ENCODE assay signal across 15 cellular contexts in the genomic region with DNA sequence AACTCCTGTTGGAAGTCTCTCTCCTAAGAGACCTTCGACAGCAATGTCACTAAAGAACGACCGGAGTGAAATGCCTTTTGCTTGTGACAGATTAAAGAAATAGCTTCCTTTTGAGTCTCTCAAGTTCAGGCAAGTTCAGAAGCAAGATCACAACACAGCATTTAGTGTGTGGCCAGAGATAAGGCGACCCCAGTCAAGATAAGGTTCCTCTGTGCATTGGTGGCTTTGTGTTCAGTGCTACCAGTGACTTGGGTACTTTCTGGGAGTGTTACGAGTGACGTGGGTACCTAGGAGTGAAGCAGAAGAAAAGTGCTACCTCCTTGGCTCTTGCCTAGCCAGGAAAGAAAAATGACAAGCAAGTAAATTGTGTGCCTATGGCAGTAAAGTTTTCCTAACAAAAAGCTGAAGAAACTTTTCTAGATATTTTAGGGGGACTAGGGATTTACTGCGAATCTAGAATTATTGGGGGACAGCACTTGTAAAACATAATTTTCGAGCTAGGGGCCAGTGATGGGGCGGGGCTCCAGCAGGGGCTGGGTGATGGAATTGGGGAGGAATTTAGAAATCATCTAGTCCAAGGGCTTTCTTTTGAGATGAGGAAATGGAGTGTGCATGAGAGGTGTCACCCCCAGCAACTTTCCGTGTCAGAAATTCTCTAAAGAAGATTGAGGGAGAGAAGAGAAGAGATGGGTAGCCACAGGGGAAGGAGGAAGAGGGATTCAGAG.
DNase-seq lines count a peak whose midpoint lies in the region; ATAC-seq and TF ChIP-seq lines count a peak whose summit lies in the region.
"Had no signal": no experiment of that assay in that cellular context is flagged by ENCODE, and none has a peak within 500 bp of the region (broad histone marks: within the 10 kb centered on the region; RNA-seq: fewer than 3 reads in every experiment).

No MANE protein-coding gene starts in this region.

- H3K9me3 ChIP-seq in SJCRH30 (replicated peaks) (no peaks in the 10 kb centered on the region), thyroid gland (no peaks in the 10 kb centered on the region)

- H3K36me3 ChIP-seq in SJCRH30 (no peaks in the 10 kb centered on the region), thyroid gland (no peaks in the 10 kb centered on the region)

- H3K4me3 ChIP-seq in SJCRH30 (no peak overlapping the region), coronary artery (no peak overlapping the region), thyroid gland (replicated peaks in 1 of 3) (no peak overlapping the region)

- no peak for ATAC-seq in HG02763 (IDR thresholded peaks at IDR 0.05; ENCODE audit: unreplicated experiment)
- ATAC-seq: activated CD4-positive, alpha-beta T cell treated with anti-CD3 and anti-CD28 coated beads for 36 hours had no signal

- peak overlapping the region; percentile 96 for H3K27ac Mint-ChIP-seq in mesothelial cell of epicardium
- H3K27ac Mint-ChIP-seq: activated CD4-positive, alpha-beta T cell treated with anti-CD3 and anti-CD28 coated beads for 36 hours; endodermal cell; memory B cell had no signal

- peaks cover 58% of the 10 kb centered on the region for H3K4me1 Mint-ChIP-seq in mesothelial cell of epicardium
- H3K4me1 Mint-ChIP-seq: memory B cell had no signal

- TF ChIP-seq CTCF in coronary artery (IDR thresholded peaks at IDR 0.05) (no peak), mesothelial cell of epicardium (IDR thresholded peaks at IDR 0.05; ENCODE audit: unreplicated experiment) (no peak), thyroid gland (IDR thresholded peaks at IDR 0.05) (no peak)

- intact Hi-C loops in thyroid gland (cut with DNase I): no loop called here

- H3K27me3 ChIP-seq in SJCRH30: no peaks in the 10 kb centered on the region
- H3K27me3 ChIP-seq in thyroid gland: no peaks in the 10 kb centered on the region

- H3K27ac ChIP-seq in SJCRH30 (peak overlapping the region; percentile 97), coronary artery (peak overlapping the region; percentile 86), thyroid gland (peak overlapping the region; percentile 96 to 99 (median 97))
- H3K27ac ChIP-seq: KMS-11 had no signal

- peaks cover 46% of the 10 kb centered on the region for H3K4me1 ChIP-seq in SJCRH30
- H3K4me1 ChIP-seq in thyroid gland: peaks cover 52 to 73% of the 10 kb centered on the region in 2 donors

- H3K9me3 Mint-ChIP-seq in mesothelial cell of epicardium: peaks cover 5% of the 10 kb centered on the region
- H3K9me3 Mint-ChIP-seq: endodermal cell, memory B cell had no signal

- 73 to 78% methylated on average over 10 of the region's 10 CpGs for WGBS in thyroid gland, 2 donors

- DNase-seq in SJCRH30 (no peak), coronary artery (ENCODE audit: low spot score) (no peak), mesothelial cell of epicardium (ENCODE audit: low spot score in 2 of 2, unreplicated experiment in 2 of 2) (no peak), thyroid gland (no peak), RKO (ENCODE audit: low spot score) (no peak), hypothalamus (lab: John Stamatoyannopoulos, UW) (no peak)
- DNase-seq in stimulated activated CD4-positive, alpha-beta T cell treated with anti-CD3 and anti-CD28 coated beads, Interleukin-2, amount 100 ng/mL, for 48 hours: no peak
- DNase-seq: activated CD4-positive, alpha-beta T cell treated with anti-CD3 and anti-CD28 coated beads for 36 hours; activated T-cell treated with anti-CD3 and anti-CD28 coated beads, Interleukin-2, amount 50 U/mL, for 48 hours; endodermal cell; hippocampal formation; NCI-H187 treated with DMSO at 0.1 percent for 48 hours had no signal

- no peak overlapping the region for H3K4me3 Mint-ChIP-seq in mesothelial cell of epicardium
- H3K4me3 Mint-ChIP-seq: activated CD4-positive, alpha-beta T cell treated with anti-CD3 and anti-CD28 coated beads for 36 hours; endodermal cell; memory B cell had no signal

- H3K36me3 Mint-ChIP-seq in mesothelial cell of epicardium: no peaks in the 10 kb centered on the region
- H3K36me3 Mint-ChIP-seq: memory B cell had no signal

- no peak for TF ChIP-seq POLR2A in thyroid gland (IDR thresholded peaks at IDR 0.05)

- no peaks in the 10 kb centered on the region for H3K27me3 Mint-ChIP-seq in mesothelial cell of epicardium (ENCODE audit: low read depth)
- H3K27me3 Mint-ChIP-seq: activated CD4-positive, alpha-beta T cell treated with anti-CD3 and anti-CD28 coated beads for 36 hours had no signal
